In the genomic region with DNA sequence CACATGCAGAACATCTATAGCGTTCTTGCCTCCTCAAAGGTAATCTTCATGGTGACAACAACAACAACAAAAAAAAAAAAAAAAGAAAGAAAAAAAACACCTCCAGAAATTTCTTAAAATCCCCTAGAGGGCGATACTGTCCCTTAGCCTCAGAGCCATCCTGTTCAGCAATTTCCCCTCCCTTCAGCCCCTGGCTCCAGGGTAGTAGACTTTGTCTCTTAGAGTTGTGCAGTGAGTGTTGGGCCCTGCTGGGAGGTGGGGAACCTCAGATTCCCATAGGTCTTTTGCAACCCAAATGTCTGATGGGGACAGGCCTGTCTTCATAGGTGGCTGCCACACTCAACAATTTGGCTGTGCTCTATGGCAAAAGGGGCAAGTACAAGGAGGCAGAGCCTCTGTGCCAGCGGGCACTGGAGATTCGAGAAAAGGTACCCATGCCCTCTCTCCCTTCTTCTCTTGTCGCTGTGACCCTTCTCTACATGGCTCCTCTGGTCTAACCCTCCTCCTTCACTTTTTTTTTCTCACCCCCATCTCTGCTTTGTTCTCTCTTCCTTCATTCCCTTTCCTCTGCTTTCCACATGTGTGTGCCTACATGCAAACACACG, we compare ENCODE assay signal across 8 cellular contexts. TPM values are rescaled to one million over a fixed set of nuclear protein-coding genes. Genes with fewer than 3 reads are reported as not detected.
DNase-seq lines count a peak whose midpoint lies in the region; ATAC-seq and TF ChIP-seq lines count a peak whose summit lies in the region.

No MANE protein-coding gene starts in this region.

- H3K36me3 Mint-ChIP-seq in neural crest cell (ENCODE audit: low read depth), result no peaks in the 10 kb centered on the region
- H3K36me3 Mint-ChIP-seq in activated T-helper 2 cell treated with anti-CD3 and anti-CD28 coated beads, Interferon-gamma antibody, Interleukin-2, Interleukin-4, amounts not matched to agents 10 μg/mL and 5 μg/mL and 100 μg/mL, durations not matched to agents 14 hours and 24 hours and 36 hours (ENCODE audit: low read depth), result peaks cover 6% of the 10 kb centered on the region

- CTCF ChIA-PET in PC-9 (lab: Charles Lee), result interaction anchor here (0.5 kb wide), 1 partner anchor 94 kb away, joined by 3 read pairs; no protein-coding TSS in a partner anchor

- H3K9me2 ChIP-seq in PC-9 (ENCODE audit: insufficient read depth), result no peaks in the 10 kb centered on the region

- no peaks in the 10 kb centered on the region for H3K27me3 Mint-ChIP-seq in neural crest cell (ENCODE audit: low read depth)
- H3K27me3 Mint-ChIP-seq in activated T-helper 2 cell treated with anti-CD3 and anti-CD28 coated beads, Interferon-gamma antibody, Interleukin-2, Interleukin-4, amounts not matched to agents 10 μg/mL and 5 μg/mL and 100 μg/mL, durations not matched to agents 14 hours and 24 hours and 36 hours (ENCODE audit: low read depth), result peaks cover 2% of the 10 kb centered on the region

- H3K27ac ChIP-seq in PC-9, result no peak overlapping the region

- POLR2A ChIA-PET in PC-9 (lab: Charles Lee; ENCODE audit: unreplicated experiment), result no interaction called here

- no peaks in the 10 kb centered on the region for H4K20me1 ChIP-seq in PC-9 (ENCODE audit: insufficient read depth)

- no TSS peak for BruUV-seq in PC-9 (replicated peaks; lab: Mats Ljungman, UMichigan)

- no peak overlapping the region for H3K4me2 ChIP-seq in PC-9

- intact Hi-C loops in PC-9 (cut with micrococcal nuclease; ENCODE audit: unreplicated experiment), result loop anchor here (1.0 kb wide), 1 partner anchor 73 kb away; no protein-coding TSS in a partner anchor
- intact Hi-C loops in activated T-helper 2 cell treated with anti-CD3 and anti-CD28 coated beads, Interferon-gamma antibody, Interleukin-2, Interleukin-4, amounts not matched to agents 10 μg/mL and 5 μg/mL and 100 μg/mL, durations not matched to agents 14 hours and 24 hours and 36 hours (cut with micrococcal nuclease), result loop anchor here (1.0 kb wide), 1 partner anchor 73 kb away; no protein-coding TSS in a partner anchor

- DNase-seq in DMS153 treated with DMSO at 0.1 percent for 48 hours (lab: John Stamatoyannopoulos, UW; ENCODE audit: unreplicated experiment) (peak; percentile 19), HAP-1 (ENCODE audit: low spot score in 2 of 2) (peak; percentile 58 to 61), PC-9 (peak; percentile 23 to 48), dermis microvascular lymphatic vessel endothelial cell (ENCODE audit: low read depth in 2 of 2) (peak; percentile 50 to 60), neural crest cell (ENCODE audit: low read depth, low spot score) (no peak), OCI-M2 (lab: John Stamatoyannopoulos, UW; ENCODE audit: unreplicated experiment) (no peak)
- DNase-seq in activated T-helper 2 cell treated with anti-CD3 and anti-CD28 coated beads, Interferon-gamma antibody, Interleukin-2, Interleukin-4, amounts not matched to agents 10 μg/mL and 5 μg/mL and 100 μg/mL, durations not matched to agents 14 hours and 24 hours and 36 hours (ENCODE audit: low spot score), result no peak

- H3F3A ChIP-seq in PC-9 (ENCODE audit: insufficient read depth, low read depth), result peaks cover 6% of the 10 kb centered on the region; the same call in 1 of the 2 replicates

- H3K9me3 ChIP-seq in HAP-1, result no peaks in the 10 kb centered on the region
- no peaks in the 10 kb centered on the region for H3K9me3 ChIP-seq in PC-9 (ENCODE audit: insufficient read depth, low read depth)

- H2AFZ ChIP-seq in PC-9, result no peak overlapping the region

- H3K9me3 Mint-ChIP-seq in neural crest cell, result no peaks in the 10 kb centered on the region
- H3K9me3 Mint-ChIP-seq in activated T-helper 2 cell treated with anti-CD3 and anti-CD28 coated beads, Interferon-gamma antibody, Interleukin-2, Interleukin-4, amounts not matched to agents 10 μg/mL and 5 μg/mL and 100 μg/mL, durations not matched to agents 14 hours and 24 hours and 36 hours, result no peaks in the 10 kb centered on the region

- no peak for ATAC-seq in HG03196 (IDR thresholded peaks at IDR 0.05; ENCODE audit: unreplicated experiment)

- in situ Hi-C loops in HAP-1 (cut with MboI; ENCODE audit: low sequenced_read_pairs), result no loop called here

- H3K36me3 ChIP-seq in HAP-1 (replicated peaks) (peaks cover 3% of the 10 kb centered on the region; the same call in 1 of the 2 replicates), PC-9 (ENCODE audit: low read depth) (no peaks in the 10 kb centered on the region)

- TF ChIP-seq CTCF in PC-9 (conservative IDR thresholded peaks at IDR 0.05) (peak; percentile 81), neural crest cell (conservative IDR thresholded peaks at IDR 0.05) (peak; percentile 80)

- peak overlapping the region; percentile 35 for H3K27ac Mint-ChIP-seq in neural crest cell (ENCODE audit: unreplicated experiment)
- H3K27ac Mint-ChIP-seq in activated T-helper 2 cell treated with anti-CD3 and anti-CD28 coated beads, Interferon-gamma antibody, Interleukin-2, Interleukin-4, amounts not matched to agents 10 μg/mL and 5 μg/mL and 100 μg/mL, durations not matched to agents 14 hours and 24 hours and 36 hours, result no peak overlapping the region

- H3K79me2 ChIP-seq in PC-9 (ENCODE audit: low read depth), result no peaks in the 10 kb centered on the region

- H3K27me3 ChIP-seq in HAP-1 (ENCODE audit: low read depth) (no peaks in the 10 kb centered on the region), PC-9 (ENCODE audit: insufficient read depth, low read depth) (no peaks in the 10 kb centered on the region)

- peak overlapping the region; percentile 64 for H3K4me3 Mint-ChIP-seq in neural crest cell
- H3K4me3 Mint-ChIP-seq in activated T-helper 2 cell treated with anti-CD3 and anti-CD28 coated beads, Interferon-gamma antibody, Interleukin-2, Interleukin-4, amounts not matched to agents 10 μg/mL and 5 μg/mL and 100 μg/mL, durations not matched to agents 14 hours and 24 hours and 36 hours (ENCODE audit: low read depth), result no peak overlapping the region

- peaks cover 6% of the 10 kb centered on the region for H3K4me1 Mint-ChIP-seq in neural crest cell
- H3K4me1 Mint-ChIP-seq in activated T-helper 2 cell treated with anti-CD3 and anti-CD28 coated beads, Interferon-gamma antibody, Interleukin-2, Interleukin-4, amounts not matched to agents 10 μg/mL and 5 μg/mL and 100 μg/mL, durations not matched to agents 14 hours and 24 hours and 36 hours (ENCODE audit: low read depth), result peaks cover 4% of the 10 kb centered on the region

- H3K4me3 ChIP-seq in HAP-1 (no peak overlapping the region), PC-9 (no peak overlapping the region)

- H3K4me1 ChIP-seq in HAP-1, result no peaks in the 10 kb centered on the region
- H3K4me1 ChIP-seq in PC-9 (replicated peaks; ENCODE audit: insufficient read depth), result no peaks in the 10 kb centered on the region

RNA-seq across cellular contexts. Expression of a gene that starts 6.0 kb away (rescaled TPM):
- total RNA-seq in PC-9 (2021) (106 and 110 TPM in 2 replicates), dermis microvascular lymphatic vessel endothelial cell (20.0 and 37.8 TPM in 2 replicates), neural crest cell (101 and 106 TPM in 2 replicates)
- total RNA-seq in activated T-helper 2 cell treated with anti-CD3 and anti-CD28 coated beads, Interferon-gamma antibody, Interleukin-2, Interleukin-4, amounts not matched to agents 10 μg/mL and 5 μg/mL and 100 μg/mL, durations not matched to agents 14 hours and 24 hours and 36 hours, result 3.7 TPM in 2 replicates

RNA-seq across cellular contexts. Expression of a gene that starts 10.7 kb away (rescaled TPM):
- total RNA-seq in PC-9 (2021) (46.2 and 46.7 TPM in 2 replicates), dermis microvascular lymphatic vessel endothelial cell (14.2 and 17.6 TPM in 2 replicates), neural crest cell (16.7 and 20.3 TPM in 2 replicates)
- total RNA-seq in activated T-helper 2 cell treated with anti-CD3 and anti-CD28 coated beads, Interferon-gamma antibody, Interleukin-2, Interleukin-4, amounts not matched to agents 10 μg/mL and 5 μg/mL and 100 μg/mL, durations not matched to agents 14 hours and 24 hours and 36 hours, result 11.7 and 14.1 TPM in 2 replicates

RNA-seq across cellular contexts. Expression of a gene that starts 10.9 kb away (rescaled TPM):
- 86.2 and 110 TPM in 2 replicates for total RNA-seq in PC-9 (2021)
- 11.8 and 13.1 TPM in 2 replicates for total RNA-seq in dermis microvascular lymphatic vessel endothelial cell
- 45.7 and 56.8 TPM in 2 replicates for total RNA-seq in neural crest cell
- total RNA-seq in activated T-helper 2 cell treated with anti-CD3 and anti-CD28 coated beads, Interferon-gamma antibody, Interleukin-2, Interleukin-4, amounts not matched to agents 10 μg/mL and 5 μg/mL and 100 μg/mL, durations not matched to agents 14 hours and 24 hours and 36 hours, result 76.0 and 76.6 TPM in 2 replicates

RNA-seq across cellular contexts. Expression of a gene that starts 16.5 kb away (rescaled TPM):
- total RNA-seq in PC-9 (2021) (22.8 and 32.4 TPM in 2 replicates), dermis microvascular lymphatic vessel endothelial cell (18.7 and 27.9 TPM in 2 replicates), neural crest cell (40.6 and 42.9 TPM in 2 replicates)
- 26.0 and 27.3 TPM in 2 replicates for total RNA-seq in activated T-helper 2 cell treated with anti-CD3 and anti-CD28 coated beads, Interferon-gamma antibody, Interleukin-2, Interleukin-4, amounts not matched to agents 10 μg/mL and 5 μg/mL and 100 μg/mL, durations not matched to agents 14 hours and 24 hours and 36 hours

RNA-seq across cellular contexts. Expression of a gene that starts 48.7 kb away (rescaled TPM):
- total RNA-seq in PC-9 (2021), result 45.2 and 62.5 TPM in 2 replicates
- total RNA-seq in dermis microvascular lymphatic vessel endothelial cell, result 72.3 and 84.3 TPM in 2 replicates
- 89.1 and 93.4 TPM in 2 replicates for total RNA-seq in neural crest cell
- total RNA-seq in activated T-helper 2 cell treated with anti-CD3 and anti-CD28 coated beads, Interferon-gamma antibody, Interleukin-2, Interleukin-4, amounts not matched to agents 10 μg/mL and 5 μg/mL and 100 μg/mL, durations not matched to agents 14 hours and 24 hours and 36 hours, result 71.4 and 78.4 TPM in 2 replicates

Comparison
In these comparisons a context has a peak if more than half of its experiments do, and no peak if none do; other contexts are left out.
1. DNase-seq: peak in DMS153 treated with DMSO at 0.1 percent for 48 hours (single experiment), HAP-1 (2 of 2), PC-9 (2 of 2) and dermis microvascular lymphatic vessel endothelial cell (2 of 2); none in neural crest cell (single experiment), OCI-M2 (single experiment) and activated T-helper 2 cell treated with anti-CD3 and anti-CD28 coated beads, Interferon-gamma antibody, Interleukin-2, Interleukin-4, amounts not matched to agents 10 μg/mL and 5 μg/mL and 100 μg/mL, durations not matched to agents 14 hours and 24 hours and 36 hours (single experiment).